In the genomic region with DNA sequence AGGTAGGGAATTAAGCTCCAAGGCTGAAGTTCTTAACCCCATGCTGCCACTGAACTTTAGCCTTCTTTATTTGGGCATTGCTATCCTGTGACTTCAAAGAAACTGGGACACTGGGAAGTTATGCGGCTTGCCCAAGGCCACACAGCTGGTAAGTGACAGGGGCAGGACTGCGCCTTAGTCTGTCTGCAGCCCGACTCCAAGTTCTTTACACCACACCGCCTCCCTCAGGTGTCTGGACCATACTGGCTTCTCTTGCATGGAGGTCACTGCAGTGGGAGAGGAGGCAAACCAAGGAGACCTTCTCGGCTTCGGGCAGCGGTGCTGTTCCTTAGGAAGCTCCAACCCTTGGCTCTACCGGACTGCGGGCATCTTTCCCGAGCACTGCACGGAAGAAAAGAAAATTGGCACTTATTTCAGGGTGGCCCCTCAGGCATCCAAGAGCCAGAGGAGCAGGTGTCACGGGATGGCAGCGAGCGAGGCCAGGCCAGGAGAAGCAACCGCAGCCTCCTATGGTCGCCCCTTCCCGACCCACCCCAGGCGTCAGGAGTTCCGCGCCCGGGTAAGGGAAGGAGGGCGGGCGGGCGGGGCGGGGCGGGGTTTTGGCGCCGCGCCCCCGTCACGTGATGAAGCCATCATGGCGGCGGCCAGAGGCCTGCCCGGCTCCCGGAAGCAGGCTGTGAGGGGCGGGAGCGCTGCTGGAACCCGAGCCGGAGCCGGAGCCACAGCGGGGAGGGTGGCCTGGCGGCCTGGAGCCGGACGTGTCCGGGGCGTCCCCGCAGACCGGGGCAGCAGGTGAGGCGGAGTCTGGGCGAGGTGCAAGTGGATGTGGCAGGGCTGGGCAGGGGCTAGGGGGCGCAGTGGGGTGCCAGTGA, we compare ENCODE assay signal across 8 cellular contexts. TPM values are rescaled to one million over a fixed set of nuclear protein-coding genes. Genes with fewer than 3 reads are reported as not detected.
DNase-seq lines count a peak whose midpoint lies in the region; ATAC-seq, FAIRE-seq and TF ChIP-seq lines count a peak whose summit lies in the region.

No MANE protein-coding gene starts in this region.

- peak overlapping the region; percentile 54 for H3K56ac ChIP-seq in H1 (replicated peaks; ENCODE audit: insufficient read length, low read depth, low read length)

- H3K79me2 ChIP-seq in H1 (ENCODE audit: control insufficient read depth in 1 of 2, insufficient read depth in 2 of 2, low read length in 2 of 2): peaks cover 0 to 15% of the 10 kb centered on the region in 2 experiments; a peak in 1 of 4 replicates

- peak overlapping the region; percentile 87; the same call in 1 of the 2 replicates for H2BK5ac ChIP-seq in H1 (ENCODE audit: low read depth, low read length)

- H4K8ac ChIP-seq in H1 (ENCODE audit: extremely low read depth, insufficient read depth, low read length): peak overlapping the region; percentile 95

- peak; percentile 78 to 84 for TF ChIP-seq RAD21 in H1 (IDR thresholded peaks at IDR 0.05 in 1 of 2, conservative IDR thresholded peaks at IDR 0.05 in 1 of 2; ENCODE audit: low read depth in 2 of 2, low read length in 2 of 2)

- H2BK15ac ChIP-seq in H1 (ENCODE audit: low read length): no peak overlapping the region

- peaks cover 7% of the 10 kb centered on the region; the same call in 1 of the 2 replicates for H3K23me2 ChIP-seq in H1 (ENCODE audit: low read depth, low read length)

- peak overlapping the region; percentile 88 for H4K91ac ChIP-seq in H1 (replicated peaks; ENCODE audit: insufficient read length, low read length)

- no peak for TF ChIP-seq EP300 in H1 (IDR thresholded peaks at IDR 0.05; ENCODE audit: borderline replicate concordance in 1 of 2, low read depth in 2 of 2, low read length in 2 of 2)

- TF ChIP-seq POLR2A in GM19193 (IDR thresholded peaks at IDR 0.05; ENCODE audit: extremely low read depth, insufficient read depth, insufficient read length) (peak; percentile 90), H1 (IDR thresholded peaks at IDR 0.05; ENCODE audit: control extremely low read depth in 1 of 2, low read depth in 2 of 2, low read length in 2 of 2) (peak in 1 of 2 experiments; percentile 54; a peak in 1 of 3 replicates)

- H4K20me1 ChIP-seq in H1 (replicated peaks in 1 of 2; ENCODE audit: control insufficient read depth in 1 of 2, insufficient read depth in 2 of 2, low read length in 2 of 2): no peaks in the 10 kb centered on the region

- H2BK120ac ChIP-seq in H1 (replicated peaks; ENCODE audit: low read depth, low read length): no peak overlapping the region

- peaks cover 0 to 12% (median 3%) of the 10 kb centered on the region in 4 experiments; a peak in 5 of 7 replicates for H3K4me1 ChIP-seq in H1 (replicated peaks in 1 of 4; ENCODE audit: control insufficient read depth in 3 of 4, insufficient read depth in 4 of 4, low read length in 3 of 4)

- peak; percentile 45 for TF ChIP-seq CTCF in CD14-positive monocyte (IDR thresholded peaks at IDR 0.05)
- peak; percentile 56 to 69 (median 65) for TF ChIP-seq CTCF in H1 (IDR thresholded peaks at IDR 0.05; ENCODE audit: control extremely low read depth in 1 of 3, insufficient read depth in 1 of 3, low read depth in 1 of 3, low read length in 3 of 3)

- H3K4me3 Mint-ChIP-seq in CD14-positive monocyte: peak overlapping the region; percentile 94 to 98
- H3K4me3 Mint-ChIP-seq in activated CD8-positive, alpha-beta T cell treated with anti-CD3 and anti-CD28 coated beads, Interleukin-2, amount 10 ng/mL, durations not matched to agents 7 days and 5 days: peak overlapping the region; percentile 99

- H2BK20ac ChIP-seq in H1 (ENCODE audit: low read length): 0 out of 2 replicates have a peak overlapping the region, but pooled peaks have one; percentile 40

- ATAC-seq in HG03439 (IDR thresholded peaks at IDR 0.05; ENCODE audit: unreplicated experiment): peak; percentile 77
- ATAC-seq in activated CD8-positive, alpha-beta T cell treated with anti-CD3 and anti-CD28 coated beads, Interleukin-2, amount 10 ng/mL, durations not matched to agents 7 days and 5 days: peak; percentile 87

- FAIRE-seq in H1 (lab: Jason Lieb, UNC): no peak

- intact Hi-C loops in CD14-positive monocyte (cut with micrococcal nuclease): loop anchor here (2.0 to 5.0 kb wide), 2 partner anchors 34 to 35 kb away; no protein-coding TSS in a partner anchor

- peak overlapping the region; percentile 70 to 79 (median 74); a peak in 6 of 7 replicates for H3K9ac ChIP-seq in H1 (replicated peaks in 1 of 4; ENCODE audit: extremely low read depth in 1 of 4, low read depth in 3 of 4, low read length in 3 of 4)

- H3K27me3 ChIP-seq in H1 (replicated peaks in 1 of 4; ENCODE audit: control insufficient read depth in 3 of 4, extremely low read depth in 1 of 4, insufficient read depth in 3 of 4, low read length in 3 of 4): no peaks in the 10 kb centered on the region

- peaks cover 43% of the 10 kb centered on the region for H3K4me1 Mint-ChIP-seq in CD14-positive monocyte
- peaks cover 54% of the 10 kb centered on the region for H3K4me1 Mint-ChIP-seq in activated CD8-positive, alpha-beta T cell treated with anti-CD3 and anti-CD28 coated beads, Interleukin-2, amount 10 ng/mL, durations not matched to agents 7 days and 5 days (ENCODE audit: low read depth)

- 5% methylated on average over 32 of the region's 51 CpGs; no CpG with 5 or more reads in 1 of the 2 experiments for WGBS in H1 (ENCODE audit: extremely low coverage in 1 of 2, insufficient coverage in 1 of 2, insufficient read length in 1 of 2, insufficient replicate concordance in 2 of 2, low coverage in 1 of 2, low lambda C conversion rate in 2 of 2, missing lambda C conversion rate in 1 of 2), 2 experiments

- CTCF ChIA-PET in activated CD8-positive, alpha-beta T cell treated with anti-CD3 and anti-CD28 coated beads, Interleukin-2, amount 10 ng/mL, durations not matched to agents 7 days and 5 days (lab: Charles Lee): interaction anchor here (0.6 to 8.7 kb wide), 20 partner anchors 8 to 206 kb away, joined by 3 to 188 read pairs (median 5); partner anchors contain the start of genes AAAS, ESPL1 and ITGB7
- CTCF ChIA-PET in H1 (lab: Charles Lee; ENCODE audit: partially characterized antibody): interaction anchor here (0.6 to 23.0 kb wide), 18 partner anchors 8 to 186 kb away, joined by 3 to 654 read pairs (median 4); partner anchors contain the start of gene ESPL1

- no peak overlapping the region for H3K14ac ChIP-seq in H1 (ENCODE audit: insufficient read length)

- DNase-seq in CD14-positive monocyte (ENCODE audit: low spot score) (peak; percentile 63), NCI-H774 (lab: John Stamatoyannopoulos, UW) (peak; percentile 84), H1 (ENCODE audit: low read depth in 1 of 2, low spot score in 2 of 2) (peak in 1 of 2 experiments; percentile 86), mesenteric fat pad (ENCODE audit: low spot score) (peak; percentile 93)
- DNase-seq in activated CD8-positive, alpha-beta T cell treated with anti-CD3 and anti-CD28 coated beads, Interleukin-2, amount 10 ng/mL, durations not matched to agents 7 days and 5 days: peak; percentile 74
- DNase-seq in stimulated activated CD8-positive, alpha-beta memory T cell treated with anti-CD3 and anti-CD28 coated beads, Interleukin-15, amount 100 ng/mL, for 48 hours (ENCODE audit: low read depth in 2 of 2): peak; percentile 58

- no peak overlapping the region for H2AK5ac ChIP-seq in H1 (ENCODE audit: low read depth, low read length)

- peaks cover 12 to 23% of the 10 kb centered on the region in 2 donors for H3K36me3 Mint-ChIP-seq in CD14-positive monocyte
- peaks cover 26% of the 10 kb centered on the region for H3K36me3 Mint-ChIP-seq in activated CD8-positive, alpha-beta T cell treated with anti-CD3 and anti-CD28 coated beads, Interleukin-2, amount 10 ng/mL, durations not matched to agents 7 days and 5 days (ENCODE audit: low read depth)

- H3K4me3 ChIP-seq in H1 (ENCODE audit: extremely low read depth in 1 of 4, insufficient read depth in 2 of 4, low read depth in 3 of 4, low read length in 4 of 4): peak overlapping the region; percentile 71 to 94 (median 80)

- peak overlapping the region; percentile 70 for H2AFZ ChIP-seq in H1 (ENCODE audit: low read length)

- peak overlapping the region; percentile 35 to 97 for H3K4me2 ChIP-seq in H1 (ENCODE audit: insufficient read depth in 1 of 2, low read depth in 2 of 2, low read length in 2 of 2)

- H4K5ac ChIP-seq in H1 (ENCODE audit: insufficient read length, low read depth, low read length): peak overlapping the region; percentile 89

- POLR2A ChIA-PET in activated CD8-positive, alpha-beta T cell treated with anti-CD3 and anti-CD28 coated beads, Interleukin-2, amount 10 ng/mL, durations not matched to agents 7 days and 5 days (lab: Charles Lee): interaction anchor here (0.7 to 2.9 kb wide), 9 partner anchors 16 to 51 kb away, joined by 3 to 18 read pairs (median 4); partner anchors contain the start of gene ESPL1
- POLR2A ChIA-PET in H1 (lab: Charles Lee; ENCODE audit: partially characterized antibody): interaction anchor here (0.6 to 4.4 kb wide), 14 partner anchors 9 to 245 kb away, joined by 3 to 41 read pairs (median 3); partner anchors contain the start of gene PFDN5

- peaks cover 0 to 4% (median 0%) of the 10 kb centered on the region in 4 experiments; a peak in 1 of 8 replicates for H3K36me3 ChIP-seq in H1 (ENCODE audit: control insufficient read depth in 2 of 4, insufficient read depth in 4 of 4, low read length in 3 of 4)

- no peak overlapping the region for H3K4ac ChIP-seq in H1 (replicated peaks; ENCODE audit: insufficient read length, low read depth, low read length)

- H3K79me1 ChIP-seq in H1 (ENCODE audit: low read depth, low read length): no peaks in the 10 kb centered on the region

- no peaks in the 10 kb centered on the region for H3K27me3 Mint-ChIP-seq in CD14-positive monocyte (ENCODE audit: low read depth in 3 of 3)
- H3K27me3 Mint-ChIP-seq in activated CD8-positive, alpha-beta T cell treated with anti-CD3 and anti-CD28 coated beads, Interleukin-2, amount 10 ng/mL, durations not matched to agents 7 days and 5 days (ENCODE audit: low read depth): peaks cover 3% of the 10 kb centered on the region

- no peaks in the 10 kb centered on the region for H3K9me3 ChIP-seq in H1 (ENCODE audit: insufficient read depth in 2 of 2, low read depth in 1 of 2, low read length in 1 of 2)

- H3K9me3 Mint-ChIP-seq in CD14-positive monocyte: no peaks in the 10 kb centered on the region
- H3K9me3 Mint-ChIP-seq in activated CD8-positive, alpha-beta T cell treated with anti-CD3 and anti-CD28 coated beads, Interleukin-2, amount 10 ng/mL, durations not matched to agents 7 days and 5 days (ENCODE audit: insufficient read depth): no peaks in the 10 kb centered on the region

- H2BK12ac ChIP-seq in H1 (ENCODE audit: low read depth, low read length): 0 out of 2 replicates have a peak overlapping the region, but pooled peaks have one; percentile 52

- peak overlapping the region; percentile 78; the same call in 1 of the 2 replicates for H3K18ac ChIP-seq in H1 (ENCODE audit: extremely low read depth, low read length)

- no peak overlapping the region for H3K23ac ChIP-seq in H1 (ENCODE audit: insufficient read length)

- peak overlapping the region; percentile 54; the same call in 1 of the 2 replicates for H3K27ac ChIP-seq in H1 (ENCODE audit: low read depth, low read length)

- peak overlapping the region; percentile 84 to 97 (median 94) for H3K27ac Mint-ChIP-seq in CD14-positive monocyte
- peak overlapping the region; percentile 94 for H3K27ac Mint-ChIP-seq in activated CD8-positive, alpha-beta T cell treated with anti-CD3 and anti-CD28 coated beads, Interleukin-2, amount 10 ng/mL, durations not matched to agents 7 days and 5 days

RNA-seq across cellular contexts. Expression of gene ESPL1, which starts 16.4 kb away (rescaled TPM):
- polyA plus RNA-seq in CD14-positive monocyte (not detected), H1 (2011; rRNA removed) (31.8 and 49.6 TPM in 2 replicates)
- 100 to 1,000 TPM; 126 TPM for total RNA-seq in activated CD8-positive, alpha-beta T cell treated with anti-CD3 and anti-CD28 coated beads, Interleukin-2, amount 10 ng/mL, durations not matched to agents 7 days and 5 days
- 47.0 and 52.7 TPM in 2 replicates for total RNA-seq in H1 (2021; fragmentation: NEBNext Ultra II Directional; extraction: Animal tissue kit (Norgen Biotek cat#: 25700))
- 19.1 TPM for polyA plus RNA-seq in H1 (2011; cell fraction: cytosol; rRNA removed)
- polyA plus RNA-seq in H1 (2011; cell fraction: nucleus; rRNA removed): 85.9 TPM
- 26.9 to 39.1 TPM (median 30.7 TPM) in 4 replicates for polyA plus RNA-seq in H1 (2012, experiment 1 of 2)
- polyA plus RNA-seq in H1 (2012, experiment 2 of 2): 33.7 TPM
- 21.7 TPM for polyA plus RNA-seq in H1 (2013, experiment 1 of 2)
- 15.1 TPM for polyA plus RNA-seq in H1 (2013, experiment 2 of 2)
- 66.7 and 78.4 TPM in 2 replicates for polyA minus RNA-seq in H1 (2011; rRNA and poly(A)+ RNA removed)
- polyA minus RNA-seq in H1 (2011; cell fraction: cytosol; rRNA and poly(A)+ RNA removed): 20.3 TPM
- 39.1 TPM for polyA minus RNA-seq in H1 (2011; cell fraction: nucleus; rRNA and poly(A)+ RNA removed)
- total RNA-seq in mesenteric fat pad: 0.67 TPM

RNA-seq across cellular contexts. Expression of gene RARG, which starts 19.7 kb away (rescaled TPM):
- polyA plus RNA-seq in CD14-positive monocyte (1 to 10 TPM; 1.8 to 2.3 TPM), H1 (2011; rRNA removed) (68.6 and 84.2 TPM in 2 replicates)
- 10 to 100 TPM; 44.1 to 45.9 TPM for total RNA-seq in activated CD8-positive, alpha-beta T cell treated with anti-CD3 and anti-CD28 coated beads, Interleukin-2, amount 10 ng/mL, durations not matched to agents 7 days and 5 days
- total RNA-seq in H1 (2021; fragmentation: NEBNext Ultra II Directional; extraction: Animal tissue kit (Norgen Biotek cat#: 25700)): 68.6 and 68.9 TPM in 2 replicates
- polyA plus RNA-seq in H1 (2011; cell fraction: cytosol; rRNA removed): 68.7 TPM
- 145 TPM for polyA plus RNA-seq in H1 (2011; cell fraction: nucleus; rRNA removed)
- polyA plus RNA-seq in H1 (2012, experiment 1 of 2): 66.2 to 80.8 TPM (median 70.6 TPM) in 4 replicates
- 66.9 TPM for polyA plus RNA-seq in H1 (2012, experiment 2 of 2)
- polyA plus RNA-seq in H1 (2013, experiment 1 of 2): 37.2 TPM
- polyA plus RNA-seq in H1 (2013, experiment 2 of 2): 34.6 TPM
- 40.1 and 58.9 TPM in 2 replicates for polyA minus RNA-seq in H1 (2011; rRNA and poly(A)+ RNA removed)
- polyA minus RNA-seq in H1 (2011; cell fraction: cytosol; rRNA and poly(A)+ RNA removed): 38.5 TPM
- polyA minus RNA-seq in H1 (2011; cell fraction: nucleus; rRNA and poly(A)+ RNA removed): 31.3 TPM
- 18.0 TPM for total RNA-seq in mesenteric fat pad

RNA-seq across cellular contexts. Expression of gene PFDN5, which starts 43.6 kb away (rescaled TPM):
- polyA plus RNA-seq in CD14-positive monocyte (1,000 to 10,000 TPM; 1,474 to 1,751 TPM), H1 (2011; rRNA removed) (339 and 630 TPM in 2 replicates)
- 100 to 1,000 TPM; 292 to 307 TPM for total RNA-seq in activated CD8-positive, alpha-beta T cell treated with anti-CD3 and anti-CD28 coated beads, Interleukin-2, amount 10 ng/mL, durations not matched to agents 7 days and 5 days
- 265 and 290 TPM in 2 replicates for total RNA-seq in H1 (2021; fragmentation: NEBNext Ultra II Directional; extraction: Animal tissue kit (Norgen Biotek cat#: 25700))
- polyA plus RNA-seq in H1 (2011; cell fraction: cytosol; rRNA removed): 592 TPM
- polyA plus RNA-seq in H1 (2011; cell fraction: nucleus; rRNA removed): 261 TPM
- polyA plus RNA-seq in H1 (2012, experiment 1 of 2): 512 to 579 TPM (median 537 TPM) in 4 replicates
- 520 TPM for polyA plus RNA-seq in H1 (2012, experiment 2 of 2)
- polyA plus RNA-seq in H1 (2013, experiment 1 of 2): 287 TPM
- polyA plus RNA-seq in H1 (2013, experiment 2 of 2): 287 TPM
- 146 and 213 TPM in 2 replicates for polyA minus RNA-seq in H1 (2011; rRNA and poly(A)+ RNA removed)
- polyA minus RNA-seq in H1 (2011; cell fraction: cytosol; rRNA and poly(A)+ RNA removed): 69.1 TPM
- polyA minus RNA-seq in H1 (2011; cell fraction: nucleus; rRNA and poly(A)+ RNA removed): 150 TPM
- total RNA-seq in mesenteric fat pad: 371 TPM

RNA-seq across cellular contexts. Expression of gene ITGB7, which starts 44.7 kb away (rescaled TPM):
- 10 to 100 TPM; 28.4 to 33.1 TPM for polyA plus RNA-seq in CD14-positive monocyte
- total RNA-seq in activated CD8-positive, alpha-beta T cell treated with anti-CD3 and anti-CD28 coated beads, Interleukin-2, amount 10 ng/mL, durations not matched to agents 7 days and 5 days: 100 to 1,000 TPM; 500 to 503 TPM
- total RNA-seq in H1 (2021; fragmentation: NEBNext Ultra II Directional; extraction: Animal tissue kit (Norgen Biotek cat#: 25700)): 0.54 and 1.2 TPM in 2 replicates
- 0.25 and 0.35 TPM in 2 replicates for polyA plus RNA-seq in H1 (2011; rRNA removed)
- 0.17 TPM for polyA plus RNA-seq in H1 (2011; cell fraction: cytosol; rRNA removed)
- polyA plus RNA-seq in H1 (2011; cell fraction: nucleus; rRNA removed): 2.2 TPM
- 0.29 to 0.72 TPM (median 0.58 TPM) in 4 replicates for polyA plus RNA-seq in H1 (2012, experiment 1 of 2)
- polyA plus RNA-seq in H1 (2012, experiment 2 of 2): 0.22 TPM
- polyA plus RNA-seq in H1 (2013, experiment 1 of 2): 0.45 TPM
- 0.40 TPM for polyA plus RNA-seq in H1 (2013, experiment 2 of 2)
- polyA minus RNA-seq in H1 (2011; rRNA and poly(A)+ RNA removed): 0.80 and 1.0 TPM in 2 replicates
- not detected for polyA minus RNA-seq in H1 (2011; cell fraction: cytosol; rRNA and poly(A)+ RNA removed)
- polyA minus RNA-seq in H1 (2011; cell fraction: nucleus; rRNA and poly(A)+ RNA removed): not detected
- 2.3 TPM for total RNA-seq in mesenteric fat pad

RNA-seq across cellular contexts. Expression of gene MYG1, which starts 47.8 kb away (rescaled TPM):
- polyA plus RNA-seq in CD14-positive monocyte (10 to 100 TPM; 55.7 to 64.3 TPM), H1 (2011; rRNA removed) (104 and 117 TPM in 2 replicates)
- total RNA-seq in activated CD8-positive, alpha-beta T cell treated with anti-CD3 and anti-CD28 coated beads, Interleukin-2, amount 10 ng/mL, durations not matched to agents 7 days and 5 days: 10 to 100 TPM; 55.6 to 56.9 TPM
- total RNA-seq in H1 (2021; fragmentation: NEBNext Ultra II Directional; extraction: Animal tissue kit (Norgen Biotek cat#: 25700)): 77.1 and 83.3 TPM in 2 replicates
- polyA plus RNA-seq in H1 (2011; cell fraction: cytosol; rRNA removed): 111 TPM
- 81.8 TPM for polyA plus RNA-seq in H1 (2011; cell fraction: nucleus; rRNA removed)
- polyA plus RNA-seq in H1 (2012, experiment 1 of 2): 59.1 to 112 TPM (median 97.9 TPM) in 4 replicates
- polyA plus RNA-seq in H1 (2012, experiment 2 of 2): 132 TPM
- 80.4 TPM for polyA plus RNA-seq in H1 (2013, experiment 1 of 2)
- 83.6 TPM for polyA plus RNA-seq in H1 (2013, experiment 2 of 2)
- 52.0 and 52.2 TPM in 2 replicates for polyA minus RNA-seq in H1 (2011; rRNA and poly(A)+ RNA removed)
- polyA minus RNA-seq in H1 (2011; cell fraction: cytosol; rRNA and poly(A)+ RNA removed): 47.0 TPM
- 26.4 TPM for polyA minus RNA-seq in H1 (2011; cell fraction: nucleus; rRNA and poly(A)+ RNA removed)
- total RNA-seq in mesenteric fat pad: 41.4 TPM

Comparison
In these comparisons a context has a peak if more than half of its experiments do, and no peak if none do; other contexts are left out.
1. RNA of gene ESPL1, which starts 16.4 kb away (total RNA-seq): 126 TPM in activated CD8-positive, alpha-beta T cell treated with anti-CD3 and anti-CD28 coated beads, Interleukin-2, amount 10 ng/mL, durations not matched to agents 7 days and 5 days and 47.0 to 52.7 TPM in H1; 0.67 TPM in mesenteric fat pad (single experiment); every median in the first group is over 10 times any median in the second.